Comparison of ENCODE assay signal across 1 cellular context in the genomic region with DNA sequence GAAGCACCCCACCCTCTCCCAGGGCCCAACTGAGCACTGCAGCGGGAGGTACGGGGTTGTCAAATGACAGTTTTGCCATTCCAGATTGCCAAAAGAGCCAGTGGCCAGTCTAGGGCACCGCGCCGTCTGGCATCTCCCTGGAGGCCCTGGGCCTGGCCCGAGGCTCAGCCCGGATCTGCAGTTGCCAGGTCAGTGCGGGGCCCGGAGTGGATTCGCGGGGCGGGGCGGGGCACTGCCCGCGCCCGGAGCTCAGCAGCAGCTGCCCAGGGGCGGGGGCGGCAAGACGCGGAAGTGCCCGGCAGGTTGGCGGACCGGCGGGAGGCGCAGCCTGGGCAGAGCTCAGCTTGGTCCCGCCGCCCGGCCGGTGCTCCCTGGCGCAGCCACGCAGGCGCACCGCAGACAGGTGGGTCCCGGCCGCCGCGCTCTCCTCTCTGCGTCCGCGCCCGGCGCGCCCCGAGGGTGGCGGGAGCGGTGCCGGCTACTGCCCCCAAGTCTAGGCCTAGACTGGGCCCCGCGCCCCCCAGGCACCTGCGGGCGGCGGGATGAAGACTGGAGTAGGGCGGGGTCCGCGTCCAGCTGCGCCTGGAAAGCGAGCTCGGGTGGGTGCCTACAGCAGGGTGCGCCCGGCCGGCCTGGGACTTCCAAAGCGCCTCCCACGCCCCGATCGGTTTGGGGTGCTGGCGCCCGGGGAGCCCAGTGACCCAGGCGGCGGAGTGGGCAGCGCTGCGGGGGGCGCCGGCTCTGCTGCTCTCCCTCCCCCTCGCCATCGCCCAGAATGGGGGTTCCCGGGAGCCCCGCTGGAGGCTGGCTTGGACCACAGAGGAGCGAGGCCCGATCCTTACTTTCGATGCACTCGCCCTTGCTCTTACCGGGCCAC.
TF ChIP-seq lines count a peak whose summit lies in the region.

A gene with protein sequence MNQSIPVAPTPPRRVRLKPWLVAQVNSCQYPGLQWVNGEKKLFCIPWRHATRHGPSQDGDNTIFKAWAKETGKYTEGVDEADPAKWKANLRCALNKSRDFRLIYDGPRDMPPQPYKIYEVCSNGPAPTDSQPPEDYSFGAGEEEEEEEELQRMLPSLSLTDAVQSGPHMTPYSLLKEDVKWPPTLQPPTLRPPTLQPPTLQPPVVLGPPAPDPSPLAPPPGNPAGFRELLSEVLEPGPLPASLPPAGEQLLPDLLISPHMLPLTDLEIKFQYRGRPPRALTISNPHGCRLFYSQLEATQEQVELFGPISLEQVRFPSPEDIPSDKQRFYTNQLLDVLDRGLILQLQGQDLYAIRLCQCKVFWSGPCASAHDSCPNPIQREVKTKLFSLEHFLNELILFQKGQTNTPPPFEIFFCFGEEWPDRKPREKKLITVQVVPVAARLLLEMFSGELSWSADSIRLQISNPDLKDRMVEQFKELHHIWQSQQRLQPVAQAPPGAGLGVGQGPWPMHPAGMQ (plus strand): TSS at position 281 of the 877 bp plus-strand sequence. CDS start 4,155 bp downstream, outside the sequence.

TF ChIP-seq in IMR-90, 13 proteins besides CTCF, POLR2A, EP300 and RAD21:
- TF ChIP-seq, protein P1, sequence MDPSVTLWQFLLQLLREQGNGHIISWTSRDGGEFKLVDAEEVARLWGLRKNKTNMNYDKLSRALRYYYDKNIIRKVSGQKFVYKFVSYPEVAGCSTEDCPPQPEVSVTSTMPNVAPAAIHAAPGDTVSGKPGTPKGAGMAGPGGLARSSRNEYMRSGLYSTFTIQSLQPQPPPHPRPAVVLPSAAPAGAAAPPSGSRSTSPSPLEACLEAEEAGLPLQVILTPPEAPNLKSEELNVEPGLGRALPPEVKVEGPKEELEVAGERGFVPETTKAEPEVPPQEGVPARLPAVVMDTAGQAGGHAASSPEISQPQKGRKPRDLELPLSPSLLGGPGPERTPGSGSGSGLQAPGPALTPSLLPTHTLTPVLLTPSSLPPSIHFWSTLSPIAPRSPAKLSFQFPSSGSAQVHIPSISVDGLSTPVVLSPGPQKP (IDR thresholded peaks at IDR 0.05; ENCODE audit: borderline replicate concordance, low read depth, low read length), result no peak
- no peak for TF ChIP-seq RCOR1 (IDR thresholded peaks at IDR 0.05; ENCODE audit: insufficient replicate concordance, low read length)
- no peak for TF ChIP-seq MAZ (IDR thresholded peaks at IDR 0.05; ENCODE audit: borderline replicate concordance, low read depth, low read length)
- no peak for TF ChIP-seq RFX5 (IDR thresholded peaks at IDR 0.05; ENCODE audit: low read depth, low read length)
- TF ChIP-seq NFE2L2 (IDR thresholded peaks at IDR 0.05; ENCODE audit: low read depth, low read length), result no peak
